Comparison of ENCODE assay signal across 9 cellular contexts in the genomic region with DNA sequence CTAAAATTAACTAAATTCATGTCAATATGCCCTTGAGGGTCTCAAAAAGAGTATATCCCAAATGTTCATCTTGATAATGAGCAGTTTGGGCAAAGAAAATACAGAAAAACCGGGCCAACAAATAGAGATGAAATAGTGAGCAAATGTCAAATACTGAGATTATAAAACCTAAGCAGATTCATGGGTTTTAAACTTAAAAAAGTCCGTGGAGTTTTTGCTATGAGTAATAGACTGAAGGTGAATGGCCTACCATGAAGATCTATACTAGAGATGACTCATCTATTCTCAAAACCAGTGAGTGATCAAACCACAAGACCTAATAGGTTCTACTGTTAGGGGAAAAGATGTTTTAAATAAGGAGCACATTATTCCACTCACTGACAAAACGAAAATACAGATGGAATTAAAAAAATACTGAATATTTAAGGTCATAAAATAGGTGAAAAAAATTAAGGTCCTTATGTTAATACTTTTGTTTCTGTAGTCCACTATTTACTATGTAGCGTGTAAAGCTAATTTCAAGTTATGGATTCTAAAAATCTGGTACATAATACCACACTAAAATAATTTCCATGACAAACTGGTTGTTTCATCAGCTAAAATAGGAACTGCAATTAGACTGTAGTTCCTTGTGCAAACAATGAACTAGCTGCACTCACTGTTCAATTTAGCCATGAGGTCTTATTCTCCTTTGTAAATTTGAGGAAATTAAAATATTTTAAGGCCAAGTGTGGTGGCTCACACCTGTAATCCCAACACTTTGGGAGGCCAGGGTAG. TPM values are rescaled to one million over a fixed set of nuclear protein-coding genes. Genes with fewer than 3 reads are reported as not detected.
DNase-seq lines count a peak whose midpoint lies in the region; ATAC-seq and TF ChIP-seq lines count a peak whose summit lies in the region.
"Had no signal": no experiment of that assay in that cellular context is flagged by ENCODE, and none has a peak within 500 bp of the region (broad histone marks: within the 10 kb centered on the region; RNA-seq: fewer than 3 reads in every experiment).

No MANE protein-coding gene starts in this region.

- BruUV-seq in Calu3 (replicated peaks; lab: Mats Ljungman, UMichigan) = no TSS peak

- peaks cover 100% of the 10 kb centered on the region for H3K36me3 Mint-ChIP-seq in Calu3 (ENCODE audit: insufficient read depth, unreplicated experiment)
- peaks cover 91% of the 10 kb centered on the region for H3K36me3 Mint-ChIP-seq in activated naive CD8-positive, alpha-beta T cell treated with anti-CD3 and anti-CD28 coated beads for 36 hours

- no peak for DNase-seq in Calu3
- no peak for DNase-seq in activated naive CD8-positive, alpha-beta T cell treated with anti-CD3 and anti-CD28 coated beads for 36 hours
- DNase-seq in kidney tubule cell (ENCODE audit: low spot score) = peak; percentile 88
- no peak for DNase-seq in activated gamma-delta T cell (lab: John Stamatoyannopoulos, UW)
- no peak for DNase-seq in COR-L47 (lab: John Stamatoyannopoulos, UW)
- DNase-seq in NCI-H1105 (lab: John Stamatoyannopoulos, UW) = no peak

- H3K27ac Mint-ChIP-seq in Calu3 (ENCODE audit: unreplicated experiment) = peak overlapping the region; percentile 70
- H3K27ac Mint-ChIP-seq in activated naive CD8-positive, alpha-beta T cell treated with anti-CD3 and anti-CD28 coated beads for 36 hours = peak overlapping the region; percentile 100

- intact Hi-C loops in Calu3 (cut with micrococcal nuclease; ENCODE audit: unreplicated experiment) = no loop called here

- TF ChIP-seq CTCF in Calu3 (IDR thresholded peaks at IDR 0.05; ENCODE audit: unreplicated experiment) = no peak

- ATAC-seq in GM21360 (IDR thresholded peaks at IDR 0.05; ENCODE audit: unreplicated experiment) (peak; percentile 66), HG03571 (IDR thresholded peaks at IDR 0.05; ENCODE audit: unreplicated experiment) (peak; percentile 56)

- H3K4me1 Mint-ChIP-seq in Calu3 (ENCODE audit: low read depth, unreplicated experiment) = peaks cover 23% of the 10 kb centered on the region
- H3K4me1 Mint-ChIP-seq in activated naive CD8-positive, alpha-beta T cell treated with anti-CD3 and anti-CD28 coated beads for 36 hours = peaks cover 60% of the 10 kb centered on the region

- no peaks in the 10 kb centered on the region for H3K9me3 Mint-ChIP-seq in Calu3 (ENCODE audit: low read depth, unreplicated experiment)
- no peaks in the 10 kb centered on the region for H3K9me3 Mint-ChIP-seq in activated naive CD8-positive, alpha-beta T cell treated with anti-CD3 and anti-CD28 coated beads for 36 hours

- H3K4me3 Mint-ChIP-seq in Calu3 (ENCODE audit: low read depth, unreplicated experiment) = peak overlapping the region; percentile 93
- H3K4me3 Mint-ChIP-seq in activated naive CD8-positive, alpha-beta T cell treated with anti-CD3 and anti-CD28 coated beads for 36 hours = peak overlapping the region; percentile 100

- no peaks in the 10 kb centered on the region for H3K27me3 Mint-ChIP-seq in Calu3 (ENCODE audit: unreplicated experiment)
- H3K27me3 Mint-ChIP-seq in activated naive CD8-positive, alpha-beta T cell treated with anti-CD3 and anti-CD28 coated beads for 36 hours = no peaks in the 10 kb centered on the region

- CTCF ChIA-PET in Calu3 (lab: Charles Lee) = no interaction called here

RNA-seq across cellular contexts. Expression of a gene that starts 5.0 kb away (rescaled TPM):
- total RNA-seq in Calu3 (2022) = 472 and 476 TPM in 2 replicates
- total RNA-seq in activated naive CD8-positive, alpha-beta T cell treated with anti-CD3 and anti-CD28 coated beads for 36 hours = 1,000 to 10,000 TPM; 1,256 to 1,302 TPM

RNA-seq across cellular contexts. Expression of a gene that starts 15.7 kb away (rescaled TPM):
- not detected in 2 replicates for total RNA-seq in Calu3 (2022)
- under 1 TPM; 0.08 to 0.22 TPM for total RNA-seq in activated naive CD8-positive, alpha-beta T cell treated with anti-CD3 and anti-CD28 coated beads for 36 hours
- total RNA-seq: T-helper 2 cell treated with Interferon-gamma antibody and Interleukin-4, amounts not matched to agents 100 ng/mL and 5 ng/mL, for 36 hours had no signal
